In genomic region chr2:184527058-184527457, GRCh38 we compare ENCODE assay signal across 19 cellular contexts.
DNase-seq lines count a peak whose midpoint lies in the region; ATAC-seq and TF ChIP-seq lines count a peak whose summit lies in the region.
"Had no signal": no experiment of that assay in that cellular context is flagged by ENCODE, and none has a peak within 500 bp of the region (broad histone marks: within the 10 kb centered on the region; RNA-seq: fewer than 3 reads in every experiment).

No MANE protein-coding gene starts in this region.

- TF ChIP-seq EP300 in SK-N-SH (IDR thresholded peaks at IDR 0.05; ENCODE audit: borderline replicate concordance in 1 of 2, low read depth in 1 of 2, low read length in 1 of 2), result no peak

- POLR2A ChIA-PET in SK-N-SH (lab: Yijun Ruan, JAX) (no interaction called here), Panc1 (lab: Charles Lee) (no interaction called here)

- H3K79me2 ChIP-seq in SK-N-SH (ENCODE audit: insufficient read depth), result no peaks in the 10 kb centered on the region
- H3K79me2 ChIP-seq in KMS-11 (ENCODE audit: insufficient read depth, low read depth), result no peaks in the 10 kb centered on the region

- H2AFZ ChIP-seq in SK-N-SH (ENCODE audit: low read depth) (no peak overlapping the region), KMS-11 (ENCODE audit: low read depth) (no peak overlapping the region)
- H2AFZ ChIP-seq: GM23248 had no signal

- CTCF ChIA-PET in SK-N-SH (lab: Yijun Ruan, JAX), result interaction anchor here (0.9 kb wide), 1 partner anchor 75 kb away, joined by 3 read pairs; no protein-coding TSS in a partner anchor
- CTCF ChIA-PET in Panc1 (lab: Charles Lee), result no interaction called here

- ATAC-seq in SK-N-SH treated with all-trans-retinoic acid at 6 μM for 48 hours (no peak), Panc1 (no peak), HG02840 (IDR thresholded peaks at IDR 0.05; ENCODE audit: low FRiP score, unreplicated experiment) (no peak), HG02938 (IDR thresholded peaks at IDR 0.05; ENCODE audit: unreplicated experiment) (no peak)
- ATAC-seq: A549 had no signal

- H3K4me2 ChIP-seq in SK-N-SH (no peak overlapping the region), KMS-11 (no peak overlapping the region)
- H3K4me2 ChIP-seq: A549 had no signal

- in situ Hi-C loops in Panc1 (cut with HindIII; ENCODE audit: low pct_unique_long_range_greater_than_20kb, low sequenced_read_pairs), result no loop called here

- H3K36me3 ChIP-seq in SK-N-SH (replicated peaks in 1 of 2; ENCODE audit: control insufficient read depth in 1 of 2, insufficient read depth in 2 of 2, low read length in 1 of 2) (no peaks in the 10 kb centered on the region), KMS-11 (ENCODE audit: insufficient read depth) (no peaks in the 10 kb centered on the region), Panc1 (ENCODE audit: control insufficient read depth, insufficient read depth, low read length) (no peaks in the 10 kb centered on the region)

- H3K4me1 ChIP-seq in SK-N-SH (ENCODE audit: control insufficient read depth in 1 of 2, insufficient read depth in 2 of 2, low read depth in 1 of 2, low read length in 1 of 2), result no peaks in the 10 kb centered on the region
- H3K4me1 ChIP-seq in KMS-11 (ENCODE audit: low read depth, poor library complexity, severe bottlenecking), result no peaks in the 10 kb centered on the region
- H3K4me1 ChIP-seq in Panc1 (ENCODE audit: control insufficient read depth, insufficient read depth, low read length), result no peaks in the 10 kb centered on the region
- H3K4me1 ChIP-seq: A549 had no signal

- H3K4me3 ChIP-seq in SK-N-SH (ENCODE audit: low read depth in 2 of 2, low read length in 1 of 2) (no peak overlapping the region), KMS-11 (IDR thresholded peaks at IDR 0.05; ENCODE audit: insufficient read depth, low read depth, low read length) (no peak overlapping the region), Panc1 (ENCODE audit: low read depth in 2 of 2, low read length in 2 of 2) (no peak overlapping the region), retinal pigment epithelial cell (ENCODE audit: low read length) (no peak overlapping the region)
- H3K4me3 ChIP-seq: A549, GM23248 had no signal

- intact Hi-C loops in Panc1 (cut with micrococcal nuclease; ENCODE audit: unreplicated experiment), result no loop called here

- no peaks in the 10 kb centered on the region for H3K27me3 ChIP-seq in SK-N-SH (ENCODE audit: insufficient read depth)
- H3K27me3 ChIP-seq in KMS-11 (ENCODE audit: insufficient read depth, low read depth), result no peaks in the 10 kb centered on the region
- H3K27me3 ChIP-seq in Panc1 (ENCODE audit: control insufficient read depth, insufficient read depth, low read length), result no peaks in the 10 kb centered on the region

- H3K27ac ChIP-seq in SK-N-SH (ENCODE audit: low read depth in 2 of 2, low read length in 1 of 2) (no peak overlapping the region), KMS-11 (no peak overlapping the region), Panc1 (ENCODE audit: low read length) (no peak overlapping the region)
- H3K27ac ChIP-seq: A549, GM23248 had no signal

- DNase-seq in SK-N-SH (no peak), Panc1 (ENCODE audit: low read depth, low spot score) (no peak), retinal pigment epithelial cell (ENCODE audit: low read depth) (no peak), GOT3 (lab: John Stamatoyannopoulos, UW) (no peak)
- DNase-seq: Calu3, DMS79 treated with DMSO at 0.1 percent for 48 hours, GF-D8, GM23248, HFFc6, NCI-H1092, NCI-H1694, NCI-H345, NCI-H526 treated with DMSO at 0.1 percent for 48 hours, SHP77 had no signal

- BruUV-seq in Panc1 (replicated peaks; lab: Mats Ljungman, UMichigan), result no TSS peak

- no peaks in the 10 kb centered on the region for H3K9me2 ChIP-seq in SK-N-SH

- TF ChIP-seq CTCF in SK-N-SH (IDR thresholded peaks at IDR 0.05) (peak; percentile 16; the same call in 1 of the 2 replicates), KMS-11 (conservative IDR thresholded peaks at IDR 0.05; ENCODE audit: low read depth, low read length) (peak; percentile 46), Panc1 (IDR thresholded peaks at IDR 0.05) (peak; percentile 20; the same call in 1 of the 2 replicates), retinal pigment epithelial cell (conservative IDR thresholded peaks at IDR 0.05; ENCODE audit: low read depth, low read length) (peak; percentile 25)

- H3K9me3 ChIP-seq in SK-N-SH (no peaks in the 10 kb centered on the region), Panc1 (ENCODE audit: control insufficient read depth, insufficient read depth, low read depth, low read length) (peaks cover 7% of the 10 kb centered on the region; the same call in 1 of the 2 replicates)
- H3K9me3 ChIP-seq: A549 had no signal

- H3F3A ChIP-seq in SK-N-SH (replicated peaks; ENCODE audit: insufficient read depth), result no peaks in the 10 kb centered on the region

- H3K9ac ChIP-seq in SK-N-SH (no peak overlapping the region), KMS-11 (no peak overlapping the region)
- H3K9ac ChIP-seq: GM23248 had no signal

- H4K20me1 ChIP-seq in SK-N-SH (ENCODE audit: insufficient read depth) (no peaks in the 10 kb centered on the region), KMS-11 (ENCODE audit: insufficient read depth) (no peaks in the 10 kb centered on the region)

- TF ChIP-seq RAD21 in SK-N-SH (IDR thresholded peaks at IDR 0.05; ENCODE audit: low read length), result no peak

TF ChIP-seq in SK-N-SH, 30 proteins besides CTCF, POLR2A, EP300 and RAD21:
- TF ChIP-seq EZH2phosphoT487 (IDR thresholded peaks at IDR 0.05; ENCODE audit: borderline replicate concordance, low read depth) (no peak), MEF2A (IDR thresholded peaks at IDR 0.05; ENCODE audit: borderline replicate concordance, low read depth) (no peak), JUND (IDR thresholded peaks at IDR 0.05) (no peak), SIN3A (IDR thresholded peaks at IDR 0.05; ENCODE audit: borderline replicate concordance, low read depth, low read length) (no peak)

TF ChIP-seq in SK-N-SH treated with all-trans-retinoic acid at 6 μM for 48 hours, 23 proteins besides CTCF, POLR2A, EP300 and RAD21:
- TF ChIP-seq TOX (CRISPR knock-in tag; IDR thresholded peaks at IDR 0.05; ENCODE audit: borderline replicate concordance), result no peak
- TF ChIP-seq POU6F1 (CRISPR knock-in tag; IDR thresholded peaks at IDR 0.05; ENCODE audit: borderline replicate concordance, low read depth), result no peak
- TF ChIP-seq ESRRG (CRISPR knock-in tag; IDR thresholded peaks at IDR 0.05), result no peak
- TF ChIP-seq BACH2 (CRISPR knock-in tag; IDR thresholded peaks at IDR 0.05; ENCODE audit: borderline replicate concordance), result no peak
- TF ChIP-seq OSR1 (CRISPR knock-in tag; IDR thresholded peaks at IDR 0.05), result no peak
- TF ChIP-seq ISL1 (CRISPR knock-in tag; IDR thresholded peaks at IDR 0.05), result no peak
- no peak for TF ChIP-seq ARNTL (CRISPR knock-in tag; IDR thresholded peaks at IDR 0.05; ENCODE audit: borderline replicate concordance, low read depth)
